20 cellular contexts compared by ENCODE assay signal in genomic region chr2:66532972-66533868, GRCh38.
A peak's percentile ranks its signal among the peaks of the same experiment; 100 is the strongest.
DNase-seq lines count a peak whose midpoint lies in the region; ATAC-seq, FAIRE-seq and TF ChIP-seq lines count a peak whose summit lies in the region.
"Had no signal": no experiment of that assay in that cellular context is flagged by ENCODE, and none has a peak within 500 bp of the region (broad histone marks: within the 10 kb centered on the region; RNA-seq: fewer than 3 reads in every experiment).

No MANE protein-coding gene starts in this region.

- no peak for FAIRE-seq in A549 (lab: Jason Lieb, UNC)
- FAIRE-seq: GM12891 had no signal

- no peak for TF ChIP-seq CTCF in A549 (IDR thresholded peaks at IDR 0.05)
- TF ChIP-seq CTCF in brain (conservative IDR thresholded peaks at IDR 0.05) = no peak
- no peak for TF ChIP-seq CTCF in progenitor cell of endocrine pancreas (IDR thresholded peaks at IDR 0.05; ENCODE audit: unreplicated experiment)
- TF ChIP-seq CTCF in prostate gland (IDR thresholded peaks at IDR 0.05) = no peak

- DNase-seq in A549 (ENCODE audit: low read depth in 1 of 2, low spot score in 1 of 2) = no peak
- peak; percentile 39 for DNase-seq in GM03348 (ENCODE audit: low spot score)
- DNase-seq in medulla oblongata (ENCODE audit: extremely low spot score) = peak; percentile 76
- no peak for DNase-seq in progenitor cell of endocrine pancreas (ENCODE audit: low spot score, unreplicated experiment)
- DNase-seq in CD4-positive, alpha-beta memory T cell = no peak
- DNase-seq in prostate gland (ENCODE audit: low spot score) = no peak
- DNase-seq: activated CD4-positive, alpha-beta T cell treated with anti-CD3 and anti-CD28 coated beads for 4 hours; body of pancreas; CD4-positive, CD25-positive, alpha-beta regulatory T cell; lower lobe of right lung; NCI-H1694 treated with DMSO at 0.1 percent for 48 hours; NCI-H82; SIG-M5 had no signal

- H3K4me1 Mint-ChIP-seq in brain (peaks cover 82% of the 10 kb centered on the region), progenitor cell of endocrine pancreas (ENCODE audit: low read depth) (peaks cover 59% of the 10 kb centered on the region)
- no peaks in the 10 kb centered on the region for H3K4me1 Mint-ChIP-seq in CD4-positive, alpha-beta memory T cell
- H3K4me1 Mint-ChIP-seq: activated naive CD4-positive, alpha-beta T cell treated with anti-CD3 and anti-CD28 coated beads, Interleukin-2, amount 50 U/mL, for 24 hours; CD4-positive, CD25-positive, alpha-beta regulatory T cell had no signal

- no peak for TF ChIP-seq EP300 in A549 (IDR thresholded peaks at IDR 0.05)

- CTCF ChIA-PET in A549 (lab: Yijun Ruan, JAX) = interaction anchor here (0.7 to 1.2 kb wide), 3 partner anchors 14 to 1362 kb away, joined by 3 read pairs; no protein-coding TSS in a partner anchor
- CTCF ChIA-PET in CD4-positive, alpha-beta memory T cell (lab: Charles Lee; ENCODE audit: partially characterized antibody) = no interaction called here

- H3K4me3 Mint-ChIP-seq in brain = peak overlapping the region in 2 of 5 experiments; percentile 29 to 36
- H3K4me3 Mint-ChIP-seq in progenitor cell of endocrine pancreas (ENCODE audit: low read depth) = no peak overlapping the region
- no peak overlapping the region for H3K4me3 Mint-ChIP-seq in CD4-positive, alpha-beta memory T cell
- H3K4me3 Mint-ChIP-seq: activated naive CD4-positive, alpha-beta T cell treated with anti-CD3 and anti-CD28 coated beads, Interleukin-2, amount 50 U/mL, for 24 hours; CD4-positive, CD25-positive, alpha-beta regulatory T cell had no signal

- intact Hi-C loops in CD4-positive, alpha-beta memory T cell (cut with micrococcal nuclease) = no loop called here
- intact Hi-C loops in prostate gland (cut with DNase I) = no loop called here

- H3K36me3 ChIP-seq in CD4-positive, alpha-beta memory T cell (ENCODE audit: insufficient read depth, low read length) = no peaks in the 10 kb centered on the region
- no peaks in the 10 kb centered on the region for H3K36me3 ChIP-seq in prostate gland
- H3K36me3 ChIP-seq: lower lobe of right lung had no signal

- no peak overlapping the region for H3K4me2 ChIP-seq in A549
- H3K4me2 ChIP-seq: hepatocyte had no signal

- peaks cover 27% of the 10 kb centered on the region for H3K36me3 Mint-ChIP-seq in brain
- H3K36me3 Mint-ChIP-seq in progenitor cell of endocrine pancreas (ENCODE audit: insufficient read depth) = peaks cover 20% of the 10 kb centered on the region
- H3K36me3 Mint-ChIP-seq in CD4-positive, alpha-beta memory T cell = no peaks in the 10 kb centered on the region
- H3K36me3 Mint-ChIP-seq: activated naive CD4-positive, alpha-beta T cell treated with anti-CD3 and anti-CD28 coated beads, Interleukin-2, amount 50 U/mL, for 24 hours; CD4-positive, CD25-positive, alpha-beta regulatory T cell had no signal

- H3K9me3 ChIP-seq in A549 = no peaks in the 10 kb centered on the region
- H3K9me3 ChIP-seq in CD4-positive, alpha-beta memory T cell (ENCODE audit: control insufficient read depth in 1 of 2, low read length in 2 of 2) = no peaks in the 10 kb centered on the region
- H3K9me3 ChIP-seq in prostate gland = no peaks in the 10 kb centered on the region
- H3K9me3 ChIP-seq: body of pancreas, lower lobe of right lung had no signal

- no peak overlapping the region for H3K4me3 ChIP-seq in A549
- H3K4me3 ChIP-seq in CD4-positive, alpha-beta memory T cell (ENCODE audit: low read length in 2 of 2) = no peak overlapping the region
- H3K4me3 ChIP-seq in prostate gland = no peak overlapping the region
- H3K4me3 ChIP-seq: body of pancreas, coronary artery, hepatocyte, lower lobe of right lung had no signal

- H3K27me3 ChIP-seq in CD4-positive, alpha-beta memory T cell (ENCODE audit: insufficient read depth, low read length) = no peaks in the 10 kb centered on the region
- H3K27me3 ChIP-seq in prostate gland (replicated peaks; ENCODE audit: insufficient read depth) = no peaks in the 10 kb centered on the region
- H3K27me3 ChIP-seq: body of pancreas, hepatocyte had no signal

- no peak for TF ChIP-seq POLR2A in A549 (IDR thresholded peaks at IDR 0.05; ENCODE audit: low read length)
- TF ChIP-seq POLR2A in prostate gland (IDR thresholded peaks at IDR 0.05) = no peak

- H3K4me1 ChIP-seq in A549 = 0 out of 3 replicates have a peak, but pooled peaks cover 5% of the 10 kb centered on the region
- no peaks in the 10 kb centered on the region for H3K4me1 ChIP-seq in CD4-positive, alpha-beta memory T cell (ENCODE audit: insufficient read depth, low read length)
- H3K4me1 ChIP-seq in prostate gland (replicated peaks) = no peaks in the 10 kb centered on the region
- H3K4me1 ChIP-seq: lower lobe of right lung had no signal

- POLR2A ChIA-PET in A549 (lab: Yijun Ruan, JAX) = no interaction called here
- POLR2A ChIA-PET in CD4-positive, alpha-beta memory T cell (lab: Charles Lee; ENCODE audit: partially characterized antibody) = no interaction called here

- H3K27ac Mint-ChIP-seq in brain (peak overlapping the region in 4 of 5 experiments; percentile 44 to 87 (median 69)), progenitor cell of endocrine pancreas (no peak overlapping the region)
- no peak overlapping the region for H3K27ac Mint-ChIP-seq in CD4-positive, alpha-beta memory T cell
- H3K27ac Mint-ChIP-seq: activated naive CD4-positive, alpha-beta T cell treated with anti-CD3 and anti-CD28 coated beads, Interleukin-2, amount 50 U/mL, for 24 hours; CD4-positive, CD25-positive, alpha-beta regulatory T cell had no signal

- peaks cover 2% of the 10 kb centered on the region for H3K27me3 Mint-ChIP-seq in brain
- no peaks in the 10 kb centered on the region for H3K27me3 Mint-ChIP-seq in progenitor cell of endocrine pancreas
- H3K27me3 Mint-ChIP-seq in CD4-positive, alpha-beta memory T cell = no peaks in the 10 kb centered on the region

- H3K27ac ChIP-seq in A549 = no peak overlapping the region
- H3K27ac ChIP-seq in CD4-positive, alpha-beta memory T cell (ENCODE audit: low read depth, low read length) = no peak overlapping the region
- H3K27ac ChIP-seq in prostate gland = no peak overlapping the region
- H3K27ac ChIP-seq: coronary artery, hepatocyte, lower lobe of right lung had no signal

- WGBS in A549 (ENCODE audit: missing lambda C conversion rate) = 64% methylated on average over 11 of the region's 11 CpGs
- WGBS in prostate gland = 42% methylated on average over 11 of the region's 11 CpGs

- H3K9me3 Mint-ChIP-seq in brain = no peaks in the 10 kb centered on the region
- H3K9me3 Mint-ChIP-seq in progenitor cell of endocrine pancreas (ENCODE audit: low read depth) = peaks cover 4% of the 10 kb centered on the region
- H3K9me3 Mint-ChIP-seq in CD4-positive, alpha-beta memory T cell = peaks cover 0 to 4% (median 2%) of the 10 kb centered on the region in 8 donors
- H3K9me3 Mint-ChIP-seq: activated naive CD4-positive, alpha-beta T cell treated with anti-CD3 and anti-CD28 coated beads, Interleukin-2, amount 50 U/mL, for 24 hours had no signal

- no peak for TF ChIP-seq RAD21 in A549 (conservative IDR thresholded peaks at IDR 0.05 in 1 of 2, IDR thresholded peaks at IDR 0.05 in 1 of 2)

- ATAC-seq in A549 = no peak
- no peak for ATAC-seq in GM18868 (IDR thresholded peaks at IDR 0.05; ENCODE audit: unreplicated experiment)
- ATAC-seq: body of pancreas, lower lobe of right lung, sciatic nerve had no signal

TF ChIP-seq in A549, 52 proteins besides CTCF, POLR2A, EP300 and RAD21:
- TF ChIP-seq RARB (CRISPR knock-in tag; IDR thresholded peaks at IDR 0.05) = no peak
- TF ChIP-seq CEBPB (IDR thresholded peaks at IDR 0.05) = peak; percentile 49 to 52; a peak in 2 of 4 replicates

Comparison
In these comparisons a context has a peak if more than half of its experiments do, and no peak if none do; other contexts are left out.
1. DNase-seq: peak in GM03348 (single experiment) and medulla oblongata (single experiment); none in A549 (0 of 2), progenitor cell of endocrine pancreas (single experiment), CD4-positive, alpha-beta memory T cell (0 of 5) and prostate gland (single experiment).
2. H3K27ac Mint-ChIP-seq: peak in brain (4 of 5); none in progenitor cell of endocrine pancreas (single experiment) and CD4-positive, alpha-beta memory T cell (0 of 7).